ENCODE assay signal across 15 cellular contexts in genomic region chr10:97475936-97476594, GRCh38. TPM values are rescaled to one million over a fixed set of nuclear protein-coding genes. Genes with fewer than 3 reads are reported as not detected.
A peak's percentile ranks its signal among the peaks of the same experiment; 100 is the strongest.
DNase-seq lines count a peak whose midpoint lies in the region; ATAC-seq, FAIRE-seq and TF ChIP-seq lines count a peak whose summit lies in the region.
"Had no signal": no experiment of that assay in that cellular context is flagged by ENCODE, and none has a peak within 500 bp of the region (broad histone marks: within the 10 kb centered on the region; RNA-seq: fewer than 3 reads in every experiment).

No MANE protein-coding gene starts in this region.

- WGBS in HepG2 (ENCODE audit: low lambda C conversion rate) = 88% methylated on average over 2 of the region's 2 CpGs

- no peaks in the 10 kb centered on the region for H4K20me1 ChIP-seq in HepG2 (ENCODE audit: insufficient read depth, low read length)

- peaks cover 31% of the 10 kb centered on the region for H3K4me1 Mint-ChIP-seq in HFFc6 (ENCODE audit: low read depth)
- H3K4me1 Mint-ChIP-seq in CD4-positive, alpha-beta T cell (ENCODE audit: low read depth) = no peaks in the 10 kb centered on the region

- peaks cover 14% of the 10 kb centered on the region for H3K4me1 ChIP-seq in HepG2 (ENCODE audit: insufficient read depth, low read length)
- H3K4me1 ChIP-seq: BLaER1, SJCRH30 had no signal

- H3K4me2 ChIP-seq in HepG2 (ENCODE audit: low read depth, low read length) = no peak overlapping the region
- H3K4me2 ChIP-seq: BLaER1 had no signal

- H3K79me2 ChIP-seq in HepG2 (ENCODE audit: insufficient read depth, low read length) = no peaks in the 10 kb centered on the region

- no peaks in the 10 kb centered on the region; the same call in 1 of the 2 replicates for H3K27me3 Mint-ChIP-seq in HFFc6 (ENCODE audit: insufficient read depth)
- no peaks in the 10 kb centered on the region for H3K27me3 Mint-ChIP-seq in CD4-positive, alpha-beta T cell

- H3K9me3 Mint-ChIP-seq in HFFc6 = no peaks in the 10 kb centered on the region
- H3K9me3 Mint-ChIP-seq in CD4-positive, alpha-beta T cell = peaks cover 2% of the 10 kb centered on the region
- H3K9me3 Mint-ChIP-seq: WTC11 had no signal

- POLR2A ChIA-PET in AG04449 (lab: Yijun Ruan, JAX) (interaction anchor here (0.7 kb wide), 1 partner anchor 24 kb away, joined by 4 read pairs; no protein-coding TSS in a partner anchor), HepG2 (lab: Yijun Ruan, JAX) (no interaction called here)
- POLR2A ChIA-PET in CD4-positive, alpha-beta T cell (lab: Charles Lee) = no interaction called here

- BruUV-seq in HepG2 (replicated peaks; lab: Mats Ljungman, UMichigan) = TSS peak; percentile 26

- no peak for TF ChIP-seq RAD21 in HepG2 (CRISPR knock-in tag; IDR thresholded peaks at IDR 0.05)

- no peak overlapping the region for H3K27ac ChIP-seq in HepG2 (ENCODE audit: extremely low read length, insufficient read depth, low read length)
- no peak overlapping the region for H3K27ac ChIP-seq in CD4-positive, alpha-beta T cell (ENCODE audit: low read depth, low read length)
- H3K27ac ChIP-seq: BLaER1, esophagus muscularis mucosa, SJCRH30 had no signal

- no peak for ATAC-seq in HepG2
- ATAC-seq in CD4-positive, alpha-beta T cell (ENCODE audit: poor library complexity) = no peak
- ATAC-seq: WTC11 had no signal

- H3K27ac Mint-ChIP-seq in HFFc6 = peak overlapping the region; percentile 13
- no peak overlapping the region for H3K27ac Mint-ChIP-seq in CD4-positive, alpha-beta T cell
- H3K27ac Mint-ChIP-seq: WTC11 had no signal

- H3K4me3 Mint-ChIP-seq in HFFc6 = no peak overlapping the region
- no peak overlapping the region for H3K4me3 Mint-ChIP-seq in CD4-positive, alpha-beta T cell
- H3K4me3 Mint-ChIP-seq: neural crest cell, WTC11 had no signal

- peak; percentile 58 for DNase-seq in AG04449 (ENCODE audit: low read depth, low spot score)
- peak; percentile 67 for DNase-seq in HFFc6
- peak; percentile 52 for DNase-seq in bronchial epithelial cell (ENCODE audit: low read depth)
- no peak for DNase-seq in HepG2 (ENCODE audit: low spot score)
- no peak for DNase-seq in activated effector memory CD4-positive, alpha-beta T cell treated with anti-CD3 and anti-CD28 coated beads, Interleukin-2, amount 50 U/mL, for 16 hours
- no peak for DNase-seq in effector CD8-positive, alpha-beta T cell (lab: John Stamatoyannopoulos, UW)
- DNase-seq in OCI-M1 (lab: John Stamatoyannopoulos, UW) = no peak
- no peak for DNase-seq in CD4-positive, alpha-beta T cell
- DNase-seq: activated T-cell treated with anti-CD3 and anti-CD28 coated beads, Interleukin-2, amount 50 U/mL, for 48 hours; kidney; SJCRH30 had no signal

- H3K27me3 ChIP-seq in bronchial epithelial cell (ENCODE audit: control insufficient read depth, insufficient read depth, low read length) (no peaks in the 10 kb centered on the region), HepG2 (ENCODE audit: control insufficient read depth in 1 of 2, insufficient read depth in 2 of 2, low read length in 2 of 2) (no peaks in the 10 kb centered on the region)
- H3K27me3 ChIP-seq in CD4-positive, alpha-beta T cell (ENCODE audit: control insufficient read depth, insufficient read depth, low read length) = no peaks in the 10 kb centered on the region
- H3K27me3 ChIP-seq: BLaER1, esophagus muscularis mucosa, SJCRH30 had no signal

- H3K36me3 ChIP-seq in bronchial epithelial cell (ENCODE audit: control insufficient read depth, insufficient read depth, low read length) (peaks cover 26% of the 10 kb centered on the region), HepG2 (replicated peaks in 1 of 2; ENCODE audit: control insufficient read depth in 1 of 2, insufficient read depth in 2 of 2, low read length in 2 of 2) (peaks cover 27 to 82% of the 10 kb centered on the region in 2 experiments)

- peaks cover 50% of the 10 kb centered on the region for H3K36me3 Mint-ChIP-seq in HFFc6 (ENCODE audit: low read depth)
- H3K36me3 Mint-ChIP-seq in CD4-positive, alpha-beta T cell (ENCODE audit: low read depth) = peaks cover 95% of the 10 kb centered on the region

- TF ChIP-seq EP300 in HepG2 (IDR thresholded peaks at IDR 0.05; ENCODE audit: low read depth in 2 of 2, low read length in 2 of 2) (no peak), HepG2 (CRISPR knock-in tag; IDR thresholded peaks at IDR 0.05; ENCODE audit: borderline replicate concordance) (no peak)

- H2AFZ ChIP-seq in HepG2 (ENCODE audit: low read length) = no peak overlapping the region

- intact Hi-C loops in HepG2 (cut with micrococcal nuclease; ENCODE audit: unreplicated experiment) = no loop called here
- intact Hi-C loops in CD4-positive, alpha-beta T cell (cut with DNase I, micrococcal nuclease) = no loop called here

- no peaks in the 10 kb centered on the region for H3K9me3 ChIP-seq in HepG2 (ENCODE audit: low read length)
- no peaks in the 10 kb centered on the region for H3K9me3 ChIP-seq in CD4-positive, alpha-beta T cell (ENCODE audit: control insufficient read depth, low read length)
- H3K9me3 ChIP-seq: BLaER1, esophagus muscularis mucosa, SJCRH30 had no signal

- FAIRE-seq in bronchial epithelial cell (lab: Jason Lieb, UNC) = no peak
- FAIRE-seq in HepG2 (lab: Jason Lieb, UNC) = no peak
- FAIRE-seq: kidney had no signal

- TF ChIP-seq CTCF in AG04449 (IDR thresholded peaks at IDR 0.05; ENCODE audit: insufficient read depth, low read length, missing control alignments) = no peak
- TF ChIP-seq CTCF in HFFc6 (IDR thresholded peaks at IDR 0.05) = no peak
- no peak for TF ChIP-seq CTCF in bronchial epithelial cell (IDR thresholded peaks at IDR 0.05; ENCODE audit: insufficient read depth, low read length, severe bottlenecking)
- no peak for TF ChIP-seq CTCF in HepG2 (CRISPR knock-in tag; IDR thresholded peaks at IDR 0.05)
- TF ChIP-seq CTCF in CD4-positive, alpha-beta T cell (IDR thresholded peaks at IDR 0.05) = no peak

- H3K4me3 ChIP-seq in AG04449 (ENCODE audit: low read depth, low read length) = no peak overlapping the region
- no peak overlapping the region for H3K4me3 ChIP-seq in bronchial epithelial cell (ENCODE audit: low read depth, low read length)
- no peak overlapping the region for H3K4me3 ChIP-seq in HepG2 (replicated peaks in 1 of 3; ENCODE audit: insufficient read depth in 1 of 3, low read depth in 2 of 3, low read length in 3 of 3)
- H3K4me3 ChIP-seq: BLaER1, esophagus muscularis mucosa, SJCRH30 had no signal

- no peak overlapping the region for H3K9ac ChIP-seq in HepG2 (ENCODE audit: insufficient read depth, low read depth, low read length)
- H3K9ac ChIP-seq: BLaER1 had no signal

- in situ Hi-C loops in HepG2 (cut with HindIII; ENCODE audit: extremely low pct_ligation_motif_present, low pct_unique_long_range_greater_than_20kb) = no loop called here

- no peak for TF ChIP-seq POLR2A in HepG2 (IDR thresholded peaks at IDR 0.05; ENCODE audit: insufficient read depth in 1 of 2, low read depth in 2 of 2, low read length in 2 of 2)

- CTCF ChIA-PET in AG04449 (lab: Yijun Ruan, JAX) (interaction anchor here (0.7 to 6.3 kb wide), 5 partner anchors 10 to 78 kb away, joined by 3 to 52 read pairs (median 6); no protein-coding TSS in a partner anchor), HepG2 (lab: Yijun Ruan, JAX; ENCODE audit: low intra/inter-chr PET ratio, low total read pairs) (no interaction called here)
- CTCF ChIA-PET in CD4-positive, alpha-beta T cell (lab: Charles Lee) = interaction anchor here (1.5 kb wide), 1 partner anchor 11 kb away, joined by 5 read pairs; no protein-coding TSS in a partner anchor

RNA-seq across cellular contexts. Expression of gene MMS19, which starts 22.2 kb away (rescaled TPM):
- 10 to 100 TPM; 53.8 to 61.2 (median 56.3) TPM for total RNA-seq in HFFc6 (2021; fragmentation: NEBNext Ultra II Directional; extraction: Animal tissue kit (Norgen Biotek cat#: 25700))
- 23.2 and 38.2 TPM in 2 replicates for total RNA-seq in bronchial epithelial cell
- 76.4 and 95.9 TPM in 2 replicates for total RNA-seq in HepG2 (2016; rRNA removed; fragmentation: Illumina TruSeq; extraction: Trizol)
- total RNA-seq in HepG2 (2016; cell fraction: cytosol; rRNA removed; fragmentation: Illumina TruSeq; extraction: Trizol; ENCODE audit: low read depth) = 27.5 and 31.1 TPM in 2 replicates
- total RNA-seq in HepG2 (2016; cell fraction: insoluble cytoplasmic fraction; rRNA removed; fragmentation: Illumina TruSeq; extraction: Trizol) = 79.3 and 88.8 TPM in 2 replicates
- total RNA-seq in HepG2 (2016; cell fraction: membrane; rRNA removed; fragmentation: Illumina TruSeq; extraction: Trizol) = 38.8 and 43.6 TPM in 2 replicates
- total RNA-seq in HepG2 (2016; cell fraction: nucleus; rRNA removed; fragmentation: Illumina TruSeq; extraction: Trizol) = 62.7 and 83.1 TPM in 2 replicates
- polyA plus RNA-seq in HepG2 (2011; rRNA removed) = 106 and 107 TPM in 2 replicates
- polyA plus RNA-seq in HepG2 (2011; cell fraction: cytosol; rRNA removed) = 89.6 and 111 TPM in 2 replicates
- polyA plus RNA-seq in HepG2 (2011; cell fraction: nucleus; rRNA removed) = 266 and 333 TPM in 2 replicates
- polyA plus RNA-seq in HepG2 (2012) = 58.1 and 64.4 TPM in 2 replicates
- 12.2 and 14.0 TPM in 2 replicates for polyA plus RNA-seq in HepG2 (2016; cell fraction: cytosol; fragmentation: Illumina TruSeq; extraction: Trizol; ENCODE audit: low read depth)
- 75.8 and 88.6 TPM in 2 replicates for polyA plus RNA-seq in HepG2 (2016; cell fraction: insoluble cytoplasmic fraction; fragmentation: Illumina TruSeq; extraction: Trizol; ENCODE audit: low read depth)
- polyA plus RNA-seq in HepG2 (2016; cell fraction: membrane; fragmentation: Illumina TruSeq; extraction: Trizol; ENCODE audit: low read depth) = 26.7 and 29.6 TPM in 2 replicates
- polyA plus RNA-seq in HepG2 (2016; cell fraction: nucleus; fragmentation: Illumina TruSeq; extraction: Trizol; ENCODE audit: insufficient read depth, low read depth) = 128 and 129 TPM in 2 replicates
- 188 and 392 TPM in 2 replicates for polyA minus RNA-seq in HepG2 (2011; rRNA and poly(A)+ RNA removed; ENCODE audit: low replicate concordance)
- 76.6 and 90.0 TPM in 2 replicates for polyA minus RNA-seq in HepG2 (2011; cell fraction: cytosol; rRNA and poly(A)+ RNA removed)
- 109 and 123 TPM in 2 replicates for polyA minus RNA-seq in HepG2 (2011; cell fraction: nucleus; rRNA and poly(A)+ RNA removed)
- 10 to 100 TPM; 58.4 to 65.7 TPM for total RNA-seq in CD4-positive, alpha-beta T cell

RNA-seq across cellular contexts. Expression of gene UBTD1, which starts 22.7 kb away (rescaled TPM):
- 10 to 100 TPM; 31.3 to 42.1 (median 34.8) TPM for total RNA-seq in HFFc6 (2021; fragmentation: NEBNext Ultra II Directional; extraction: Animal tissue kit (Norgen Biotek cat#: 25700))
- 11.1 and 12.4 TPM in 2 replicates for total RNA-seq in bronchial epithelial cell
- total RNA-seq in HepG2 (2016; rRNA removed; fragmentation: Illumina TruSeq; extraction: Trizol) = 5.8 and 7.9 TPM in 2 replicates
- total RNA-seq in HepG2 (2016; cell fraction: cytosol; rRNA removed; fragmentation: Illumina TruSeq; extraction: Trizol; ENCODE audit: low read depth) = 9.2 and 11.9 TPM in 2 replicates
- total RNA-seq in HepG2 (2016; cell fraction: insoluble cytoplasmic fraction; rRNA removed; fragmentation: Illumina TruSeq; extraction: Trizol) = 6.4 and 7.1 TPM in 2 replicates
- total RNA-seq in HepG2 (2016; cell fraction: membrane; rRNA removed; fragmentation: Illumina TruSeq; extraction: Trizol) = 14.8 and 18.5 TPM in 2 replicates
- 2.4 and 3.1 TPM in 2 replicates for total RNA-seq in HepG2 (2016; cell fraction: nucleus; rRNA removed; fragmentation: Illumina TruSeq; extraction: Trizol)
- polyA plus RNA-seq in HepG2 (2011; rRNA removed) = 10.0 and 11.4 TPM in 2 replicates
- polyA plus RNA-seq in HepG2 (2011; cell fraction: cytosol; rRNA removed) = 9.4 and 14.7 TPM in 2 replicates
- polyA plus RNA-seq in HepG2 (2011; cell fraction: nucleus; rRNA removed) = 8.0 and 8.7 TPM in 2 replicates
- 3.0 and 5.7 TPM in 2 replicates for polyA plus RNA-seq in HepG2 (2012)
- 15.7 and 20.7 TPM in 2 replicates for polyA plus RNA-seq in HepG2 (2016; cell fraction: cytosol; fragmentation: Illumina TruSeq; extraction: Trizol; ENCODE audit: low read depth)
- polyA plus RNA-seq in HepG2 (2016; cell fraction: insoluble cytoplasmic fraction; fragmentation: Illumina TruSeq; extraction: Trizol; ENCODE audit: low read depth) = 7.6 and 9.1 TPM in 2 replicates
- 18.5 and 20.4 TPM in 2 replicates for polyA plus RNA-seq in HepG2 (2016; cell fraction: membrane; fragmentation: Illumina TruSeq; extraction: Trizol; ENCODE audit: low read depth)
- 7.0 and 8.0 TPM in 2 replicates for polyA plus RNA-seq in HepG2 (2016; cell fraction: nucleus; fragmentation: Illumina TruSeq; extraction: Trizol; ENCODE audit: insufficient read depth, low read depth)
- 3.1 and 12.1 TPM in 2 replicates for polyA minus RNA-seq in HepG2 (2011; rRNA and poly(A)+ RNA removed; ENCODE audit: low replicate concordance)
- polyA minus RNA-seq in HepG2 (2011; cell fraction: cytosol; rRNA and poly(A)+ RNA removed) = 5.4 and 6.2 TPM in 2 replicates
- 1.4 and 1.5 TPM in 2 replicates for polyA minus RNA-seq in HepG2 (2011; cell fraction: nucleus; rRNA and poly(A)+ RNA removed)
- under 1 TPM; 0.56 to 0.80 TPM for total RNA-seq in CD4-positive, alpha-beta T cell

RNA-seq across cellular contexts. Expression of gene ZDHHC16, which starts 30.1 kb away (rescaled TPM):
- 10 to 100 TPM; 60.7 to 64.9 (median 63.1) TPM for total RNA-seq in HFFc6 (2021; fragmentation: NEBNext Ultra II Directional; extraction: Animal tissue kit (Norgen Biotek cat#: 25700))
- 31.9 and 37.6 TPM in 2 replicates for total RNA-seq in bronchial epithelial cell
- 30.2 and 41.8 TPM in 2 replicates for total RNA-seq in HepG2 (2016; rRNA removed; fragmentation: Illumina TruSeq; extraction: Trizol)
- total RNA-seq in HepG2 (2016; cell fraction: cytosol; rRNA removed; fragmentation: Illumina TruSeq; extraction: Trizol; ENCODE audit: low read depth) = 84.0 and 92.7 TPM in 2 replicates
- 25.9 and 43.5 TPM in 2 replicates for total RNA-seq in HepG2 (2016; cell fraction: insoluble cytoplasmic fraction; rRNA removed; fragmentation: Illumina TruSeq; extraction: Trizol)
- 104 and 115 TPM in 2 replicates for total RNA-seq in HepG2 (2016; cell fraction: membrane; rRNA removed; fragmentation: Illumina TruSeq; extraction: Trizol)
- 30.7 and 33.0 TPM in 2 replicates for total RNA-seq in HepG2 (2016; cell fraction: nucleus; rRNA removed; fragmentation: Illumina TruSeq; extraction: Trizol)
- polyA plus RNA-seq in HepG2 (2011; rRNA removed) = 40.8 and 49.4 TPM in 2 replicates
- polyA plus RNA-seq in HepG2 (2011; cell fraction: cytosol; rRNA removed) = 50.8 and 52.5 TPM in 2 replicates
- 59.0 and 60.8 TPM in 2 replicates for polyA plus RNA-seq in HepG2 (2011; cell fraction: nucleus; rRNA removed)
- 15.7 and 18.2 TPM in 2 replicates for polyA plus RNA-seq in HepG2 (2012)
- polyA plus RNA-seq in HepG2 (2016; cell fraction: cytosol; fragmentation: Illumina TruSeq; extraction: Trizol; ENCODE audit: low read depth) = 102 and 121 TPM in 2 replicates
- polyA plus RNA-seq in HepG2 (2016; cell fraction: insoluble cytoplasmic fraction; fragmentation: Illumina TruSeq; extraction: Trizol; ENCODE audit: low read depth) = 34.1 and 41.4 TPM in 2 replicates
- 122 and 132 TPM in 2 replicates for polyA plus RNA-seq in HepG2 (2016; cell fraction: membrane; fragmentation: Illumina TruSeq; extraction: Trizol; ENCODE audit: low read depth)
- 55.7 and 56.8 TPM in 2 replicates for polyA plus RNA-seq in HepG2 (2016; cell fraction: nucleus; fragmentation: Illumina TruSeq; extraction: Trizol; ENCODE audit: insufficient read depth, low read depth)
- 142 and 286 TPM in 2 replicates for polyA minus RNA-seq in HepG2 (2011; rRNA and poly(A)+ RNA removed; ENCODE audit: low replicate concordance)
- polyA minus RNA-seq in HepG2 (2011; cell fraction: cytosol; rRNA and poly(A)+ RNA removed) = 20.4 TPM in 2 replicates
- polyA minus RNA-seq in HepG2 (2011; cell fraction: nucleus; rRNA and poly(A)+ RNA removed) = 33.9 and 35.7 TPM in 2 replicates
- 1 to 10 TPM; 6.2 to 6.5 TPM for total RNA-seq in CD4-positive, alpha-beta T cell

RNA-seq across cellular contexts. Expression of gene EXOSC1, which starts 30.3 kb away (rescaled TPM):
- 10 to 100 TPM; 36.2 to 42.8 (median 39.9) TPM for total RNA-seq in HFFc6 (2021; fragmentation: NEBNext Ultra II Directional; extraction: Animal tissue kit (Norgen Biotek cat#: 25700))
- total RNA-seq in bronchial epithelial cell = 30.9 and 34.2 TPM in 2 replicates
- 39.9 and 47.6 TPM in 2 replicates for total RNA-seq in HepG2 (2016; rRNA removed; fragmentation: Illumina TruSeq; extraction: Trizol)
- total RNA-seq in HepG2 (2016; cell fraction: cytosol; rRNA removed; fragmentation: Illumina TruSeq; extraction: Trizol; ENCODE audit: low read depth) = 23.7 and 27.6 TPM in 2 replicates
- total RNA-seq in HepG2 (2016; cell fraction: insoluble cytoplasmic fraction; rRNA removed; fragmentation: Illumina TruSeq; extraction: Trizol) = 37.7 and 48.0 TPM in 2 replicates
- total RNA-seq in HepG2 (2016; cell fraction: membrane; rRNA removed; fragmentation: Illumina TruSeq; extraction: Trizol) = 24.0 and 25.8 TPM in 2 replicates
- total RNA-seq in HepG2 (2016; cell fraction: nucleus; rRNA removed; fragmentation: Illumina TruSeq; extraction: Trizol) = 16.9 and 23.2 TPM in 2 replicates
- 36.3 and 38.0 TPM in 2 replicates for polyA plus RNA-seq in HepG2 (2011; rRNA removed)
- polyA plus RNA-seq in HepG2 (2011; cell fraction: cytosol; rRNA removed) = 37.5 and 37.9 TPM in 2 replicates
- 14.0 and 17.7 TPM in 2 replicates for polyA plus RNA-seq in HepG2 (2011; cell fraction: nucleus; rRNA removed)
- 31.8 and 32.0 TPM in 2 replicates for polyA plus RNA-seq in HepG2 (2012)
- 21.2 and 21.7 TPM in 2 replicates for polyA plus RNA-seq in HepG2 (2016; cell fraction: cytosol; fragmentation: Illumina TruSeq; extraction: Trizol; ENCODE audit: low read depth)
- 59.8 and 61.6 TPM in 2 replicates for polyA plus RNA-seq in HepG2 (2016; cell fraction: insoluble cytoplasmic fraction; fragmentation: Illumina TruSeq; extraction: Trizol; ENCODE audit: low read depth)
- 21.5 and 23.2 TPM in 2 replicates for polyA plus RNA-seq in HepG2 (2016; cell fraction: membrane; fragmentation: Illumina TruSeq; extraction: Trizol; ENCODE audit: low read depth)
- 37.6 TPM in 2 replicates for polyA plus RNA-seq in HepG2 (2016; cell fraction: nucleus; fragmentation: Illumina TruSeq; extraction: Trizol; ENCODE audit: insufficient read depth, low read depth)
- 34.4 and 67.4 TPM in 2 replicates for polyA minus RNA-seq in HepG2 (2011; rRNA and poly(A)+ RNA removed; ENCODE audit: low replicate concordance)
- polyA minus RNA-seq in HepG2 (2011; cell fraction: cytosol; rRNA and poly(A)+ RNA removed) = 7.6 and 7.7 TPM in 2 replicates
- polyA minus RNA-seq in HepG2 (2011; cell fraction: nucleus; rRNA and poly(A)+ RNA removed) = 10.6 and 14.4 TPM in 2 replicates
- 10 to 100 TPM; 28.8 to 29.7 TPM for total RNA-seq in CD4-positive, alpha-beta T cell

RNA-seq across cellular contexts. Expression of gene PGAM1, which starts 50.1 kb away (rescaled TPM):
- 100 to 1,000 TPM; 505 to 594 (median 542) TPM for total RNA-seq in HFFc6 (2021; fragmentation: NEBNext Ultra II Directional; extraction: Animal tissue kit (Norgen Biotek cat#: 25700))
- total RNA-seq in bronchial epithelial cell (404 and 490 TPM in 2 replicates), HepG2 (2016; rRNA removed; fragmentation: Illumina TruSeq; extraction: Trizol) (354 and 442 TPM in 2 replicates)
- 44.3 and 47.0 TPM in 2 replicates for total RNA-seq in HepG2 (2016; cell fraction: cytosol; rRNA removed; fragmentation: Illumina TruSeq; extraction: Trizol; ENCODE audit: low read depth)
- 352 and 439 TPM in 2 replicates for total RNA-seq in HepG2 (2016; cell fraction: insoluble cytoplasmic fraction; rRNA removed; fragmentation: Illumina TruSeq; extraction: Trizol)
- 128 and 141 TPM in 2 replicates for total RNA-seq in HepG2 (2016; cell fraction: membrane; rRNA removed; fragmentation: Illumina TruSeq; extraction: Trizol)
- 126 and 144 TPM in 2 replicates for total RNA-seq in HepG2 (2016; cell fraction: nucleus; rRNA removed; fragmentation: Illumina TruSeq; extraction: Trizol)
- polyA plus RNA-seq in HepG2 (2011; rRNA removed) = 403 and 483 TPM in 2 replicates
- polyA plus RNA-seq in HepG2 (2011; cell fraction: cytosol; rRNA removed) = 471 and 548 TPM in 2 replicates
- polyA plus RNA-seq in HepG2 (2011; cell fraction: nucleus; rRNA removed) = 110 and 124 TPM in 2 replicates
- polyA plus RNA-seq in HepG2 (2012) = 318 and 342 TPM in 2 replicates
- polyA plus RNA-seq in HepG2 (2016; cell fraction: cytosol; fragmentation: Illumina TruSeq; extraction: Trizol; ENCODE audit: low read depth) = 50.9 and 54.4 TPM in 2 replicates
- polyA plus RNA-seq in HepG2 (2016; cell fraction: insoluble cytoplasmic fraction; fragmentation: Illumina TruSeq; extraction: Trizol; ENCODE audit: low read depth) = 474 and 488 TPM in 2 replicates
- polyA plus RNA-seq in HepG2 (2016; cell fraction: membrane; fragmentation: Illumina TruSeq; extraction: Trizol; ENCODE audit: low read depth) = 112 and 113 TPM in 2 replicates
- polyA plus RNA-seq in HepG2 (2016; cell fraction: nucleus; fragmentation: Illumina TruSeq; extraction: Trizol; ENCODE audit: insufficient read depth, low read depth) = 181 and 193 TPM in 2 replicates
- 592 and 624 TPM in 2 replicates for polyA minus RNA-seq in HepG2 (2011; rRNA and poly(A)+ RNA removed; ENCODE audit: low replicate concordance)
- 212 and 243 TPM in 2 replicates for polyA minus RNA-seq in HepG2 (2011; cell fraction: cytosol; rRNA and poly(A)+ RNA removed)
- 56.7 and 63.2 TPM in 2 replicates for polyA minus RNA-seq in HepG2 (2011; cell fraction: nucleus; rRNA and poly(A)+ RNA removed)
- 10 to 100 TPM; 50.7 to 55.5 TPM for total RNA-seq in CD4-positive, alpha-beta T cell

Comparison
In these comparisons a context has a peak if more than half of its experiments do, and no peak if none do; other contexts are left out.
1. DNase-seq: peak in AG04449 (single experiment), HFFc6 (single experiment) and bronchial epithelial cell (single experiment); none in HepG2 (single experiment), activated effector memory CD4-positive, alpha-beta T cell treated with anti-CD3 and anti-CD28 coated beads, Interleukin-2, amount 50 U/mL, for 16 hours (single experiment), effector CD8-positive, alpha-beta T cell (single experiment), OCI-M1 (single experiment) and CD4-positive, alpha-beta T cell (0 of 10).